29 cellular contexts compared by ENCODE assay signal in genomic region chrX:54909941-54910340, GRCh38.
"Had no signal": no experiment of that assay in that cellular context is flagged by ENCODE, and none has a peak within 500 bp of the region (broad histone marks: within the 10 kb centered on the region; RNA-seq: fewer than 3 reads in every experiment).

No MANE protein-coding gene starts in this region.

- H3K4me3 ChIP-seq: adrenal gland, ascending aorta, body of pancreas, breast epithelium, cardiac muscle cell had no signal

- H3K4me1 ChIP-seq: adrenal gland, ascending aorta, body of pancreas, breast epithelium had no signal

- H3K27ac ChIP-seq: adrenal gland, ascending aorta, body of pancreas, brain microvascular endothelial cell, breast epithelium, cardiac muscle cell had no signal

- DNase-seq: activated effector memory CD4-positive, alpha-beta T cell treated with anti-CD3 and anti-CD28 coated beads, Interleukin-2, amount 50 U/mL, for 16 hours; activated effector memory CD4-positive, alpha-beta T cell treated with Interleukin-2 at 50 U/mL for 16 hours; activated gamma-delta T cell; activated gamma-delta T cell treated with Interleukin-2 at 50 U/mL for 16 hours; activated naive CD4-positive, alpha-beta T cell; activated naive CD4-positive, alpha-beta T cell treated with anti-CD3 and anti-CD28 coated beads for 36 hours; activated naive CD4-positive, alpha-beta T cell treated with anti-CD3 and anti-CD28 coated beads, Interleukin-2, amount 10 ng/mL, durations not matched to agents 7 days and 5 days; activated naive CD4-positive, alpha-beta T cell treated with anti-CD3 and anti-CD28 coated beads, Interleukin-2, amount 50 U/mL, for 16 hours; activated naive CD4-positive, alpha-beta T cell treated with Interleukin-2 at 50 U/mL for 16 hours; activated naive CD8-positive, alpha-beta T cell treated with anti-CD3 and anti-CD28 coated beads for 36 hours; activated naive CD8-positive, alpha-beta T cell treated with anti-CD3 and anti-CD28 coated beads, Interleukin-2, amount 10 ng/mL, durations not matched to agents 7 days and 5 days; activated naive CD8-positive, alpha-beta T cell treated with anti-CD3 and anti-CD28 coated beads, Interleukin-2, amount 50 U/mL, for 24 hours; activated T-cell treated with anti-CD3 and anti-CD28 coated beads, Interleukin-2, amount 50 U/mL, for 24 hours; activated T-cell treated with anti-CD3 and anti-CD28 coated beads, Interleukin-2, amount 50 U/mL, for 4 hours; activated T-cell treated with anti-CD3 and anti-CD28 coated beads, Interleukin-2, amount 50 U/mL, for 48 hours; activated T-cell treated with anti-CD3 and anti-CD28 coated beads, Interleukin-2, amount 50 U/mL, for 72 hours; adrenal gland; amniotic stem cell; amygdala; anterior cingulate cortex; aorta; body of pancreas; brain microvascular endothelial cell; caudate nucleus; central memory CD4-positive, alpha-beta T cell; cerebellar nuclear complex had no signal

- H3K36me3 ChIP-seq: adrenal gland, ascending aorta, brain microvascular endothelial cell, breast epithelium, cardiac muscle cell had no signal

- H3K9me3 ChIP-seq: body of pancreas had no signal
